ENCODE assay signal across 21 cellular contexts in the genomic region with DNA sequence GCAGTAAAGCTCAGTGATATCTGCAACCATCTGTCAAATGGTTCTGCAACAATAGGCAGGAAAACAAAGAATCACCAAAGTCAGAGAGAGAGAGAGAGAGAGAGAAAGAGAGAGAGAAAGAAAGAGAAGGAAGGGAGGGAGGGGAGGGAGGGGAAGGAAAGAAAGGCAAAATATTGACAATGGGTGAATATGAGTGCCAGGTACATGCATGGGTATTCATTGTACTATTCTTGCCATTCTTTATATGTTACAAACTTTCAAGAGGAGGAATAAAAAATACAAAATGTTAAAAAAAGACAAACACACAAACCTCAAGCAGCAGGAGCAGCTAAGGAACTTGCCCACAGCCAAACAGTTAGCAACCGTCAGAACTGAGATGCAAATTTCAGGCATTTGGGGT.
"Had no signal": no experiment of that assay in that cellular context is flagged by ENCODE, and none has a peak within 500 bp of the region (broad histone marks: within the 10 kb centered on the region; RNA-seq: fewer than 3 reads in every experiment).

No MANE protein-coding gene starts in this region.

- H3K9me3 ChIP-seq: transverse colon, uterus had no signal

- H3K27ac Mint-ChIP-seq: activated B cell treated with CpG ODN at 0.5 μM for 24 hours; activated CD4-positive, alpha-beta T cell treated with anti-CD3 and anti-CD28 coated beads for 36 hours; activated naive CD8-positive, alpha-beta T cell treated with anti-CD3 and anti-CD28 coated beads for 36 hours; memory B cell; nephron progenitor cell; stimulated activated effector memory CD8-positive, alpha-beta T cell treated with anti-CD3 and anti-CD28 coated beads, Interleukin-12 subunit alpha, Interleukin-12 subunit beta, amount 100 ng/mL, for 72 hours had no signal

- DNase-seq: activated B cell treated with CpG ODN at 0.5 μM for 24 hours; activated CD4-positive, alpha-beta T cell treated with anti-CD3 and anti-CD28 coated beads for 36 hours; activated CD4-positive, alpha-beta T cell treated with anti-CD3 and anti-CD28 coated beads, Interleukin-2, amount 50 U/mL, for 48 hours; activated CD8-positive, alpha-beta memory T cell treated with anti-CD3 and anti-CD28 coated beads, Interleukin-2, amount 50 U/mL, for 48 hours; activated naive CD4-positive, alpha-beta T cell treated with Interleukin-2 at 50 U/mL for 16 hours; activated naive CD8-positive, alpha-beta T cell treated with anti-CD3 and anti-CD28 coated beads for 36 hours; activated T-cell treated with anti-CD3 and anti-CD28 coated beads, Interleukin-2, amount 50 U/mL, for 4 hours; cortex of kidney; heart right ventricle; islet precursor cell; left cardiac atrium; nephron progenitor cell; occipital lobe; retina; stimulated activated CD4-positive, alpha-beta T cell treated with anti-CD3 and anti-CD28 coated beads, Interleukin-2, amount 100 ng/mL, for 24 hours; T-cell; T-helper 9 cell; transverse colon; uterus had no signal

- H3K27me3 ChIP-seq: heart right ventricle, transverse colon, uterus had no signal

- H3K27me3 Mint-ChIP-seq: activated B cell treated with CpG ODN at 0.5 μM for 24 hours; activated CD4-positive, alpha-beta T cell treated with anti-CD3 and anti-CD28 coated beads for 36 hours; T-cell had no signal

- H3K36me3 ChIP-seq: heart right ventricle, transverse colon, uterus had no signal

- H3K27ac ChIP-seq: transverse colon, uterus had no signal

- H3K4me1 ChIP-seq: transverse colon, uterus had no signal

- H3K9me3 Mint-ChIP-seq: activated B cell treated with CpG ODN at 0.5 μM for 24 hours had no signal

- H3K36me3 Mint-ChIP-seq: stimulated activated effector memory CD8-positive, alpha-beta T cell treated with anti-CD3 and anti-CD28 coated beads, Interleukin-12 subunit alpha, Interleukin-12 subunit beta, amount 100 ng/mL, for 72 hours; T-cell had no signal

- ATAC-seq: activated CD4-positive, alpha-beta T cell treated with anti-CD3 and anti-CD28 coated beads for 36 hours; activated T-cell treated with anti-CD3 and anti-CD28 coated beads, Interleukin-2, amount 50 U/mL, for 4 hours; heart right ventricle; left cardiac atrium; stimulated activated effector memory CD8-positive, alpha-beta T cell treated with anti-CD3 and anti-CD28 coated beads, Interleukin-12 subunit alpha, Interleukin-12 subunit beta, amount 100 ng/mL, for 72 hours; T-cell had no signal

- H3K4me3 Mint-ChIP-seq: activated B cell treated with CpG ODN at 0.5 μM for 24 hours; activated CD4-positive, alpha-beta T cell treated with anti-CD3 and anti-CD28 coated beads for 36 hours; activated naive CD8-positive, alpha-beta T cell treated with anti-CD3 and anti-CD28 coated beads for 36 hours; activated T-cell treated with anti-CD3 and anti-CD28 coated beads, Interleukin-2, amount 50 U/mL, for 4 hours; memory B cell; nephron progenitor cell; stimulated activated effector memory CD8-positive, alpha-beta T cell treated with anti-CD3 and anti-CD28 coated beads, Interleukin-12 subunit alpha, Interleukin-12 subunit beta, amount 100 ng/mL, for 72 hours; T-cell had no signal

- H3K4me3 ChIP-seq: heart right ventricle, transverse colon, uterus had no signal

- H3K4me1 Mint-ChIP-seq: activated naive CD8-positive, alpha-beta T cell treated with anti-CD3 and anti-CD28 coated beads for 36 hours; stimulated activated effector memory CD8-positive, alpha-beta T cell treated with anti-CD3 and anti-CD28 coated beads, Interleukin-12 subunit alpha, Interleukin-12 subunit beta, amount 100 ng/mL, for 72 hours; T-cell had no signal
